15 cellular contexts compared by ENCODE assay signal in the genomic region with DNA sequence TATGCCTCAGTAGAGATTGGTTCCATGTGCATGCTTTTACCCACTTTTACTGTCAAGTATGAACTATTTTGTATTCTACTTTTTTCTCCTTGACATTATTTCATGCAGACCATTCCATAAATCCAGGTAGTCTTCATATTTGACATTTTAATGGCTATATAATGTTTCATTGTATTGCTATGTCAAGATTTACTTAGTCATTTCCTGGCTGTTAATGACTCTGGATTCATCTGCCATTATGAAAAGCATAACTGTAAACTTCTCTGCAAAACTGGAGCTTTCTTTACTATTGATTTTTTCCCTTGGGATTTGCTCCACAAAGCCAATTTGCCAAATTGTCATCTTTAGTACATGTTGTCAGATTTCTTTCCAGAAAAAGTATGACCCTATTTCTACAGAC.
"Had no signal": no experiment of that assay in that cellular context is flagged by ENCODE, and none has a peak within 500 bp of the region (broad histone marks: within the 10 kb centered on the region; RNA-seq: fewer than 3 reads in every experiment).

No MANE protein-coding gene starts in this region.

- H3K4me1 ChIP-seq: esophagus muscularis mucosa, left ventricle myocardium inferior, tibial artery, uterus had no signal

- H3K27me3 ChIP-seq: esophagus muscularis mucosa, tibial artery, uterus had no signal

- DNase-seq: activated B cell treated with CpG ODN at 0.5 μM for 24 hours; activated CD4-positive, alpha-beta T cell treated with anti-CD3 and anti-CD28 coated beads for 48 hours; activated CD8-positive, alpha-beta memory T cell treated with anti-CD3 and anti-CD28 coated beads, Interleukin-2, amount 50 U/mL, for 4 hours; activated CD8-positive, alpha-beta T cell treated with anti-CD3 and anti-CD28 coated beads for 36 hours; activated gamma-delta T cell; activated T-cell treated with anti-CD3 and anti-CD28 coated beads, Interleukin-2, amount 50 U/mL, for 72 hours; amniotic stem cell; hippocampal formation; kidney; left ventricle myocardium inferior; naive thymus-derived CD8-positive, alpha-beta T cell; stimulated activated naive B cell treated with anti-CD40 and anti-IgM and Interleukin-4, amounts not matched to agents 10 μg/mL and 1 μg/mL and 100 μg/mL, for 72 hours; tibial artery; uterus had no signal

- H3K27ac ChIP-seq: esophagus muscularis mucosa, left ventricle myocardium inferior, tibial artery, uterus had no signal

- H3K4me3 ChIP-seq: esophagus muscularis mucosa, left ventricle myocardium inferior, tibial artery, uterus had no signal

- H3K9me3 ChIP-seq: uterus had no signal

- ATAC-seq: activated CD8-positive, alpha-beta T cell treated with anti-CD3 and anti-CD28 coated beads for 36 hours; activated T-cell treated with anti-CD3 and anti-CD28 coated beads, Interleukin-2, amount 50 U/mL, for 72 hours; naive thymus-derived CD8-positive, alpha-beta T cell; stimulated activated naive B cell treated with anti-CD40 and anti-IgM and Interleukin-4, amounts not matched to agents 10 μg/mL and 1 μg/mL and 100 μg/mL, for 72 hours had no signal

- H3K36me3 ChIP-seq: esophagus muscularis mucosa, left ventricle myocardium inferior, tibial artery, uterus had no signal
